In genomic region chr19:58058428-58058827, GRCh38 we compare ENCODE assay signal across 2 cellular contexts.
TF ChIP-seq lines count a peak whose summit lies in the region.

No MANE protein-coding gene starts in this region.

TF ChIP-seq in liver, 16 proteins besides CTCF, POLR2A, EP300 and RAD21:
- TF ChIP-seq EGR1 (IDR thresholded peaks at IDR 0.05; ENCODE audit: low read depth in 2 of 2) (no peak), ATF3 (IDR thresholded peaks at IDR 0.05) (no peak), JUND (IDR thresholded peaks at IDR 0.05) (no peak), FOXA1 (IDR thresholded peaks at IDR 0.05) (no peak), HNF4G (IDR thresholded peaks at IDR 0.05) (no peak), NR2F2 (IDR thresholded peaks at IDR 0.05) (no peak)
- TF ChIP-seq, protein P1, sequence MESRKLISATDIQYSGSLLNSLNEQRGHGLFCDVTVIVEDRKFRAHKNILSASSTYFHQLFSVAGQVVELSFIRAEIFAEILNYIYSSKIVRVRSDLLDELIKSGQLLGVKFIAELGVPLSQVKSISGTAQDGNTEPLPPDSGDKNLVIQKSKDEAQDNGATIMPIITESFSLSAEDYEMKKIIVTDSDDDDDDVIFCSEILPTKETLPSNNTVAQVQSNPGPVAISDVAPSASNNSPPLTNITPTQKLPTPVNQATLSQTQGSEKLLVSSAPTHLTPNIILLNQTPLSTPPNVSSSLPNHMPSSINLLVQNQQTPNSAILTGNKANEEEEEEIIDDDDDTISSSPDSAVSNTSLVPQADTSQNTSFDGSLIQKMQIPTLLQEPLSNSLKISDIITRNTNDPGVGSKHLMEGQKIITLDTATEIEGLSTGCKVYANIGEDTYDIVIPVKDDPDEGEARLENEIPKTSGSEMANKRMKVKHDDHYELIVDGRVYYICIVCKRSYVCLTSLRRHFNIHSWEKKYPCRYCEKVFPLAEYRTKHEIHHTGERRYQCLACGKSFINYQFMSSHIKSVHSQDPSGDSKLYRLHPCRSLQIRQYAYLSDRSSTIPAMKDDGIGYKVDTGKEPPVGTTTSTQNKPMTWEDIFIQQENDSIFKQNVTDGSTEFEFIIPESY (IDR thresholded peaks at IDR 0.05), result no peak
TF ChIP-seq in liver: peak in this region for 0.

TF ChIP-seq in HepG2, 621 proteins besides CTCF, POLR2A, EP300 and RAD21:
- no peak for TF ChIP-seq ARID5B (CRISPR knock-in tag; IDR thresholded peaks at IDR 0.05)
- TF ChIP-seq MTA3 (CRISPR knock-in tag; IDR thresholded peaks at IDR 0.05), result no peak
- no peak for TF ChIP-seq PCBP2 (optimal IDR thresholded peaks at IDR 0.05; ENCODE audit: low read depth, low read length, poor library complexity, severe bottlenecking)
- no peak for TF ChIP-seq KLF12 (CRISPR knock-in tag; IDR thresholded peaks at IDR 0.05; ENCODE audit: borderline replicate concordance)
- no peak for TF ChIP-seq NPAS2 (CRISPR knock-in tag; IDR thresholded peaks at IDR 0.05; ENCODE audit: borderline replicate concordance)
- TF ChIP-seq, protein P2, sequence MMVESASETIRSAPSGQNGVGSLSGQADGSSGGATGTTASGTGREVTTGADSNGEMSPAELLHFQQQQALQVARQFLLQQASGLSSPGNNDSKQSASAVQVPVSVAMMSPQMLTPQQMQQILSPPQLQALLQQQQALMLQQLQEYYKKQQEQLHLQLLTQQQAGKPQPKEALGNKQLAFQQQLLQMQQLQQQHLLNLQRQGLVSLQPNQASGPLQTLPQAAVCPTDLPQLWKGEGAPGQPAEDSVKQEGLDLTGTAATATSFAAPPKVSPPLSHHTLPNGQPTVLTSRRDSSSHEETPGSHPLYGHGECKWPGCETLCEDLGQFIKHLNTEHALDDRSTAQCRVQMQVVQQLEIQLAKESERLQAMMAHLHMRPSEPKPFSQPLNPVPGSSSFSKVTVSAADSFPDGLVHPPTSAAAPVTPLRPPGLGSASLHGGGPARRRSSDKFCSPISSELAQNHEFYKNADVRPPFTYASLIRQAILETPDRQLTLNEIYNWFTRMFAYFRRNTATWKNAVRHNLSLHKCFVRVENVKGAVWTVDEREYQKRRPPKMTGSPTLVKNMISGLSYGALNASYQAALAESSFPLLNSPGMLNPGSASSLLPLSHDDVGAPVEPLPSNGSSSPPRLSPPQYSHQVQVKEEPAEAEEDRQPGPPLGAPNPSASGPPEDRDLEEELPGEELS (CRISPR knock-in tag; IDR thresholded peaks at IDR 0.05), result no peak
- TF ChIP-seq ZBTB49 (CRISPR knock-in tag; IDR thresholded peaks at IDR 0.05; ENCODE audit: borderline replicate concordance), result no peak
